In the genomic region with DNA sequence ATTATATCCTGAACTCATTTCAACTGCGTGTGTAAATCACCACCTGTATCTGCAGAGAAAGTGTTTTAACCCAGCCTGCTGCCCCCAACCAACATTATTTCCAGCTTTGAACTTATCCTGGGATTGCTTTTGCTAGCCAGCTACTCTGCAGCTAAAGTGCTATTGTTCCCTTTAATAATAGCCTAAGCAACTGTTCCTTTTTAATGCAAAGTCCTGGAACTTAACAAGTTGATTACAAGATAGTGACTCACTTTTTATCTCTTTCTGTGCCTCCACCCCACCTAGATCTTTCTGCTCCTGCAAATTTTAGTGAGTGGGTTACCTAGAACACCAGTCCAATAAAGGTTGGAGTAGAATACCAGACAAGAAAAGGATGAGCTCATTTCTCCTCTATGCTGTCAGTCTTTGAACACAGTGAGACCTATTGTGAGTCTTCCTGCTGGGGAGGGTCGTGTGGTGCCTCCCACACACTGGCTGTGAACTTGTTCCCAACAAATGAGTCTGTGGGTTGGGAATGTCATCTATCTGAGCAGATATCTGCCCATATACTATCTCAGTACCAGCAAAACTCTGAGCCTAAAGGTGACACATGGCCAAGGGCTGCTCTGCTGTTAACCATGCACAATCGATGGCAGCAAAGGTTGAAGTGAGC, we compare ENCODE assay signal across 1 cellular context.
TF ChIP-seq lines count a peak whose summit lies in the region.

No MANE protein-coding gene starts in this region.

TF ChIP-seq in GM23338, 12 proteins besides CTCF, POLR2A, EP300 and RAD21 (continued from another document):
- TF ChIP-seq REST (IDR thresholded peaks at IDR 0.05; ENCODE audit: unreplicated experiment) (no peak), EZH2phosphoT487 (IDR thresholded peaks at IDR 0.05; ENCODE audit: unreplicated experiment) (no peak), ZNF331 (CRISPR knock-in tag; IDR thresholded peaks at IDR 0.05; ENCODE audit: low read depth) (no peak), EZH2 (IDR thresholded peaks at IDR 0.05; ENCODE audit: low read depth, unreplicated experiment) (no peak), POLR2AphosphoS5 (IDR thresholded peaks at IDR 0.05; ENCODE audit: low read depth) (no peak), NANOG (IDR thresholded peaks at IDR 0.05; ENCODE audit: borderline replicate concordance) (peak; percentile 83)
- TF ChIP-seq, protein P1, sequence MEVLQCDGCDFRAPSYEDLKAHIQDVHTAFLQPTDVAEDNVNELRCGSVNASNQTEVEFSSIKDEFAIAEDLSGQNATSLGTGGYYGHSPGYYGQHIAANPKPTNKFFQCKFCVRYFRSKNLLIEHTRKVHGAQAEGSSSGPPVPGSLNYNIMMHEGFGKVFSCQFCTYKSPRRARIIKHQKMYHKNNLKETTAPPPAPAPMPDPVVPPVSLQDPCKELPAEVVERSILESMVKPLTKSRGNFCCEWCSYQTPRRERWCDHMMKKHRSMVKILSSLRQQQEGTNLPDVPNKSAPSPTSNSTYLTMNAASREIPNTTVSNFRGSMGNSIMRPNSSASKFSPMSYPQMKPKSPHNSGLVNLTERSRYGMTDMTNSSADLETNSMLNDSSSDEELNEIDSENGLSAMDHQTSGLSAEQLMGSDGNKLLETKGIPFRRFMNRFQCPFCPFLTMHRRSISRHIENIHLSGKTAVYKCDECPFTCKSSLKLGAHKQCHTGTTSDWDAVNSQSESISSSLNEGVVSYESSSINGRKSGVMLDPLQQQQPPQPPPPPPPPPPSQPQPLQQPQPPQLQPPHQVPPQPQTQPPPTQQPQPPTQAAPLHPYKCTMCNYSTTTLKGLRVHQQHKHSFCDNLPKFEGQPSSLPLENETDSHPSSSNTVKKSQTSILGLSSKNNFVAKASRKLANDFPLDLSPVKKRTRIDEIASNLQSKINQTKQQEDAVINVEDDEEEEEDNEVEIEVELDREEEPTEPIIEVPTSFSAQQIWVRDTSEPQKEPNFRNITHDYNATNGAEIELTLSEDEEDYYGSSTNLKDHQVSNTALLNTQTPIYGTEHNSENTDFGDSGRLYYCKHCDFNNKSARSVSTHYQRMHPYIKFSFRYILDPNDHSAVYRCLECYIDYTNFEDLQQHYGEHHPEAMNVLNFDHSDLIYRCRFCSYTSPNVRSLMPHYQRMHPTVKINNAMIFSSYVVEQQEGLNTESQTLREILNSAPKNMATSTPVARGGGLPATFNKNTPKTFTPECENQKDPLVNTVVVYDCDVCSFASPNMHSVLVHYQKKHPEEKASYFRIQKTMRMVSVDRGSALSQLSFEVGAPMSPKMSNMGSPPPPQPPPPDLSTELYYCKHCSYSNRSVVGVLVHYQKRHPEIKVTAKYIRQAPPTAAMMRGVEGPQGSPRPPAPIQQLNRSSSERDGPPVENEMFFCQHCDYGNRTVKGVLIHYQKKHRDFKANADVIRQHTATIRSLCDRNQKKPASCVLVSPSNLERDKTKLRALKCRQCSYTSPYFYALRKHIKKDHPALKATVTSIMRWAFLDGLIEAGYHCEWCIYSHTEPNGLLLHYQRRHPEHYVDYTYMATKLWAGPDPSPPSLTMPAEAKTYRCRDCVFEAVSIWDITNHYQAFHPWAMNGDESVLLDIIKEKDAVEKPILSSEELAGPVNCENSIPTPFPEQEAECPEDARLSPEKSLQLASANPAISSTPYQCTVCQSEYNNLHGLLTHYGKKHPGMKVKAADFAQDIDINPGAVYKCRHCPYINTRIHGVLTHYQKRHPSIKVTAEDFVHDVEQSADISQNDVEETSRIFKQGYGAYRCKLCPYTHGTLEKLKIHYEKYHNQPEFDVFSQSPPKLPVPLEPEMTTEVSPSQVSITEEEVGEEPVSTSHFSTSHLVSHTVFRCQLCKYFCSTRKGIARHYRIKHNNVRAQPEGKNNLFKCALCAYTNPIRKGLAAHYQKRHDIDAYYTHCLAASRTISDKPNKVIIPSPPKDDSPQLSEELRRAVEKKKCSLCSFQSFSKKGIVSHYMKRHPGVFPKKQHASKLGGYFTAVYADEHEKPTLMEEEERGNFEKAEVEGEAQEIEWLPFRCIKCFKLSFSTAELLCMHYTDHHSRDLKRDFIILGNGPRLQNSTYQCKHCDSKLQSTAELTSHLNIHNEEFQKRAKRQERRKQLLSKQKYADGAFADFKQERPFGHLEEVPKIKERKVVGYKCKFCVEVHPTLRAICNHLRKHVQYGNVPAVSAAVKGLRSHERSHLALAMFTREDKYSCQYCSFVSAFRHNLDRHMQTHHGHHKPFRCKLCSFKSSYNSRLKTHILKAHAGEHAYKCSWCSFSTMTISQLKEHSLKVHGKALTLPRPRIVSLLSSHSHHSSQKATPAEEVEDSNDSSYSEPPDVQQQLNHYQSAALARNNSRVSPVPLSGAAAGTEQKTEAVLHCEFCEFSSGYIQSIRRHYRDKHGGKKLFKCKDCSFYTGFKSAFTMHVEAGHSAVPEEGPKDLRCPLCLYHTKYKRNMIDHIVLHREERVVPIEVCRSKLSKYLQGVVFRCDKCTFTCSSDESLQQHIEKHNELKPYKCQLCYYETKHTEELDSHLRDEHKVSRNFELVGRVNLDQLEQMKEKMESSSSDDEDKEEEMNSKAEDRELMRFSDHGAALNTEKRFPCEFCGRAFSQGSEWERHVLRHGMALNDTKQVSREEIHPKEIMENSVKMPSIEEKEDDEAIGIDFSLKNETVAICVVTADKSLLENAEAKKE (CRISPR knock-in tag; IDR thresholded peaks at IDR 0.05) = 0 out of 2 replicates have a peak, but pooled peaks have one; percentile 14
